Comparison of ENCODE assay signal across 1 cellular context in the genomic region with DNA sequence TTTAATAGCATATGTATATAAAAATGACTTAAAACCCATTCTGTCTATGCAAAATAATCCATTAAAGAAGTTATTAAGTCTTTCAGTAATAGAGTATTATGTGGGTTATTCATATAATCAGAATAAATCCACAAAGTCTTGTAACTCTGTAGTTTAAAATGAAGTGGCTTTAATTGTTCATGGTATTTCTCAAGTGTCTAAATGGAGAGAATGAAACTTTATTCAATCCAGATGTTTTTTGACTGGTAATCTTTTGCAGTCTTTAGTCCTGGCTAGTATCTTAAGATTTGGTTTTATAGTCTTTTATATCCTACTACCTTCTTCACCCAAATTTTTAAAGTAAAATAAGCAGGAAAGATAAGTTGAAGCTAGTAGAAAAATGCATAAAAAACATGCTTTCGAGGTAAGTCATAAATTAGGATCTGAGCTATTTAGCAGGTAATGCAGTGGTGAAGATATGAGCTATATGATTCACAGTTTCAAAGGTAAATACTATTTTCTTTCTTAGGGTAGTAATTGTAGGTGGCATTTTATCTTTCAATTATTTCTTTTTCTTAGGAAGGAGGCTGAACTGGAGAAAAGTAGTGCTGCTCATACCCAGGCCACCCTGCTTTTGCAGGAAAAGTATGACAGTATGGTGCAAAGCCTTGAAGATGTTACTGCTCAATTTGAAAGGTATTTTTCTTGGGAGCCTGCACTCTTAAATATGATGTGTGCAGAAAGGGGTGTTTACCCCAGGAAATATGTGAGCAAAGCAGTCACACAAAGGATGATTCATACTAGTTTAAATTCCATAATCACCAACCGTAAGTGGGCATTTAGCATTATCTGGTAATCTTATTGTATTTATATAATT.
TF ChIP-seq lines count a peak whose summit lies in the region.

No MANE protein-coding gene starts in this region.

TF ChIP-seq in SK-N-SH, 30 proteins besides CTCF, POLR2A, EP300 and RAD21 (continued from another document):
- TF ChIP-seq, protein P1, sequence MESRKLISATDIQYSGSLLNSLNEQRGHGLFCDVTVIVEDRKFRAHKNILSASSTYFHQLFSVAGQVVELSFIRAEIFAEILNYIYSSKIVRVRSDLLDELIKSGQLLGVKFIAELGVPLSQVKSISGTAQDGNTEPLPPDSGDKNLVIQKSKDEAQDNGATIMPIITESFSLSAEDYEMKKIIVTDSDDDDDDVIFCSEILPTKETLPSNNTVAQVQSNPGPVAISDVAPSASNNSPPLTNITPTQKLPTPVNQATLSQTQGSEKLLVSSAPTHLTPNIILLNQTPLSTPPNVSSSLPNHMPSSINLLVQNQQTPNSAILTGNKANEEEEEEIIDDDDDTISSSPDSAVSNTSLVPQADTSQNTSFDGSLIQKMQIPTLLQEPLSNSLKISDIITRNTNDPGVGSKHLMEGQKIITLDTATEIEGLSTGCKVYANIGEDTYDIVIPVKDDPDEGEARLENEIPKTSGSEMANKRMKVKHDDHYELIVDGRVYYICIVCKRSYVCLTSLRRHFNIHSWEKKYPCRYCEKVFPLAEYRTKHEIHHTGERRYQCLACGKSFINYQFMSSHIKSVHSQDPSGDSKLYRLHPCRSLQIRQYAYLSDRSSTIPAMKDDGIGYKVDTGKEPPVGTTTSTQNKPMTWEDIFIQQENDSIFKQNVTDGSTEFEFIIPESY (IDR thresholded peaks at IDR 0.05; ENCODE audit: borderline replicate concordance, low read depth): no peak
